In the genomic region with DNA sequence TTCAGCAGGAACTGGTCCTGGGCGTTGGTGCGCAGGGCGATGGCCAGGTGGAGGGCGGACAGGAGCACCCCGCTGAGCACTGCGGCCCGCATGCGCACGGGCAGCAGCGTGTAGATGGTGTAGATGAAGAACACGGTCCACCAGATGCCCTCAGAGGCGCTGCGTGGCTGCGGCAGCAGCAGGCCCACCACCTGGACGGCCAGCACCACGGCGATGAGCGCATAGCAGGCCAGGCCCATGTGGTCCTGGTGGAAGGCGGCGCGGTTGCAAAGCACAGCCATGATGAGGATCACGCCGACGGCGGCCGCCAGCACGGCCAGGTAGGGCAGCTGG, we compare ENCODE assay signal across 11 cellular contexts. TPM values are rescaled to one million over a fixed set of nuclear protein-coding genes. Genes with fewer than 3 reads are reported as not detected.
DNase-seq lines count a peak whose midpoint lies in the region; ATAC-seq and TF ChIP-seq lines count a peak whose summit lies in the region.
"Had no signal": no experiment of that assay in that cellular context is flagged by ENCODE, and none has a peak within 500 bp of the region (broad histone marks: within the 10 kb centered on the region; RNA-seq: fewer than 3 reads in every experiment).

No MANE protein-coding gene starts in this region.

- peaks cover 7% of the 10 kb centered on the region for H3K4me1 Mint-ChIP-seq in Caco-2 (ENCODE audit: low read depth, unreplicated experiment)
- H3K4me1 Mint-ChIP-seq in stimulated activated memory B cell treated with anti-CD40 and anti-IgM and Interleukin-4, amounts not matched to agents 10 μg/mL and 1 μg/mL and 100 μg/mL, for 72 hours, result no peaks in the 10 kb centered on the region

- H3K36me3 ChIP-seq in Caco-2 (ENCODE audit: control insufficient read depth, insufficient read depth, low read length) (no peaks in the 10 kb centered on the region), mesendoderm (ENCODE audit: control insufficient read depth, insufficient read depth, low read length) (no peaks in the 10 kb centered on the region)

- H3K4me3 Mint-ChIP-seq in Caco-2 (ENCODE audit: unreplicated experiment), result peak overlapping the region; percentile 35
- peak overlapping the region; percentile 12 for H3K4me3 Mint-ChIP-seq in stimulated activated memory B cell treated with anti-CD40 and anti-IgM and Interleukin-4, amounts not matched to agents 10 μg/mL and 1 μg/mL and 100 μg/mL, for 72 hours

- no peaks in the 10 kb centered on the region for H3K36me3 Mint-ChIP-seq in Caco-2 (ENCODE audit: insufficient read depth, unreplicated experiment)
- no peaks in the 10 kb centered on the region for H3K36me3 Mint-ChIP-seq in stimulated activated memory B cell treated with anti-CD40 and anti-IgM and Interleukin-4, amounts not matched to agents 10 μg/mL and 1 μg/mL and 100 μg/mL, for 72 hours

- no peak for TF ChIP-seq CTCF in Caco-2 (IDR thresholded peaks at IDR 0.05; ENCODE audit: insufficient read depth in 1 of 2, low read depth in 1 of 2, low read length in 1 of 2, severe bottlenecking in 1 of 2, unreplicated experiment in 1 of 2)

- H3K27ac Mint-ChIP-seq in Caco-2 (ENCODE audit: unreplicated experiment), result no peak overlapping the region
- no peak overlapping the region for H3K27ac Mint-ChIP-seq in stimulated activated memory B cell treated with anti-CD40 and anti-IgM and Interleukin-4, amounts not matched to agents 10 μg/mL and 1 μg/mL and 100 μg/mL, for 72 hours

- no peak overlapping the region for H3K18ac ChIP-seq in mesendoderm (ENCODE audit: low read length)

- H4K5ac ChIP-seq in mesendoderm (ENCODE audit: low read length), result no peak overlapping the region

- H3K79me2 ChIP-seq in mesendoderm (ENCODE audit: control insufficient read depth, insufficient read depth, low read length), result no peaks in the 10 kb centered on the region

- no peak overlapping the region for H3K9ac ChIP-seq in mesendoderm (ENCODE audit: low read length)

- H3K4me1 ChIP-seq in Caco-2 (peaks cover 28% of the 10 kb centered on the region), mesendoderm (ENCODE audit: control insufficient read depth, low read depth, low read length) (no peaks in the 10 kb centered on the region)

- DNase-seq in Caco-2 (no peak), caudate nucleus (lab: John Stamatoyannopoulos, UW) (peak in 1 of 61 donors; percentile 20), mesendoderm (no peak), dermis blood vessel endothelial cell (no peak)
- DNase-seq: NCI-H1048, NCI-H226 had no signal

- no peaks in the 10 kb centered on the region; the same call in 1 of the 2 replicates for H3K27me3 ChIP-seq in Caco-2 (replicated peaks; ENCODE audit: control insufficient read depth, insufficient read depth, low read length)
- peaks cover 3% of the 10 kb centered on the region for H3K27me3 ChIP-seq in mesendoderm (ENCODE audit: insufficient read depth, low read length, poor library complexity)

- H2BK15ac ChIP-seq in mesendoderm (replicated peaks; ENCODE audit: low read depth), result no peak overlapping the region

- POLR2A ChIA-PET in Caco-2 (lab: Charles Lee), result no interaction called here

- H3K9me3 ChIP-seq in Caco-2, result no peaks in the 10 kb centered on the region

- H3K27me3 Mint-ChIP-seq in Caco-2 (ENCODE audit: insufficient read depth, unreplicated experiment), result peaks cover 6% of the 10 kb centered on the region
- peaks cover 72% of the 10 kb centered on the region for H3K27me3 Mint-ChIP-seq in stimulated activated memory B cell treated with anti-CD40 and anti-IgM and Interleukin-4, amounts not matched to agents 10 μg/mL and 1 μg/mL and 100 μg/mL, for 72 hours

- H3K4me2 ChIP-seq in mesendoderm (ENCODE audit: low read length), result no peak overlapping the region

- H3K4me3 ChIP-seq in Caco-2 (ENCODE audit: low read depth, low read length), result no peak overlapping the region
- H3K4me3 ChIP-seq in mesendoderm (ENCODE audit: low read length), result no peak overlapping the region

- peak overlapping the region; percentile 49 for H3K56ac ChIP-seq in mesendoderm (ENCODE audit: low read length)

- no CpG with 5 or more reads among the region's 27 CpGs for WGBS in mesendoderm (ENCODE audit: extremely low coverage, insufficient coverage, low lambda C conversion rate)

- CTCF ChIA-PET in Caco-2 (lab: Charles Lee), result no interaction called here

- H2AK5ac ChIP-seq in mesendoderm (ENCODE audit: low read length), result no peak overlapping the region

- no peak overlapping the region for H2BK120ac ChIP-seq in mesendoderm (ENCODE audit: low read depth, low read length)

- H3K9me3 Mint-ChIP-seq in Caco-2 (ENCODE audit: unreplicated experiment), result no peaks in the 10 kb centered on the region
- no peaks in the 10 kb centered on the region for H3K9me3 Mint-ChIP-seq in stimulated activated memory B cell treated with anti-CD40 and anti-IgM and Interleukin-4, amounts not matched to agents 10 μg/mL and 1 μg/mL and 100 μg/mL, for 72 hours

- no peaks in the 10 kb centered on the region for H3K79me1 ChIP-seq in mesendoderm (ENCODE audit: low read length)

- intact Hi-C loops in Caco-2 (cut with micrococcal nuclease; ENCODE audit: unreplicated experiment), result loop anchor here (5.0 kb wide), 1 partner anchor 40 kb away; no protein-coding TSS in a partner anchor

- H4K8ac ChIP-seq in mesendoderm (ENCODE audit: low read depth, low read length), result no peak overlapping the region

- no peak for ATAC-seq in stimulated activated memory B cell treated with anti-CD40 and anti-IgM and Interleukin-4, amounts not matched to agents 10 μg/mL and 1 μg/mL and 100 μg/mL, for 72 hours
- ATAC-seq in HG02798 (IDR thresholded peaks at IDR 0.05; ENCODE audit: poor library complexity, unreplicated experiment) (no peak), HG03565 (IDR thresholded peaks at IDR 0.05; ENCODE audit: unreplicated experiment) (no peak), GM21576 (IDR thresholded peaks at IDR 0.05; ENCODE audit: unreplicated experiment) (no peak)

- BruUV-seq in Caco-2 (replicated peaks; lab: Mats Ljungman, UMichigan), result no TSS peak

- H3K4ac ChIP-seq in mesendoderm (ENCODE audit: low read depth, low read length), result no peak overlapping the region

- peak overlapping the region; percentile 94 for H3K27ac ChIP-seq in caudate nucleus (ENCODE audit: low read depth, low read length)
- no peak overlapping the region for H3K27ac ChIP-seq in mesendoderm (ENCODE audit: low read depth, low read length)

- H2BK5ac ChIP-seq in mesendoderm (ENCODE audit: low read length), result no peak overlapping the region

- H3K23ac ChIP-seq in mesendoderm (ENCODE audit: low read length), result peak overlapping the region; percentile 66

RNA-seq across cellular contexts. Expression of a gene that starts 1.5 kb away (rescaled TPM):
- total RNA-seq in Caco-2 (2022) (0.44 and 0.91 TPM in 2 replicates), dermis blood vessel endothelial cell (0.17 and 1.3 TPM in 2 replicates)
- polyA plus RNA-seq in mesendoderm (2013, experiment 1 of 2), result 2.2 TPM
- polyA plus RNA-seq in mesendoderm (2013, experiment 2 of 2), result 2.3 TPM
- total RNA-seq: endothelial cell of umbilical vein had no signal
